In genomic region chrX:153554519-153555167, GRCh38 we compare ENCODE assay signal across 8 cellular contexts. TPM values are rescaled to one million over a fixed set of nuclear protein-coding genes. Genes with fewer than 3 reads are reported as not detected.
DNase-seq lines count a peak whose midpoint lies in the region; ATAC-seq, FAIRE-seq and TF ChIP-seq lines count a peak whose summit lies in the region.

No MANE protein-coding gene starts in this region.

- intact Hi-C loops in Calu3 (cut with micrococcal nuclease; ENCODE audit: unreplicated experiment): loop anchor here (2.0 kb wide), 1 partner anchor 108 kb away; no protein-coding TSS in a partner anchor

- H3K27ac ChIP-seq in RWPE2 (ENCODE audit: poor library complexity, severe bottlenecking) (no peak overlapping the region), parathyroid adenoma (no peak overlapping the region)

- H3K4me2 ChIP-seq in parathyroid adenoma (ENCODE audit: low read length): no peak overlapping the region

- H3K9me3 Mint-ChIP-seq in Calu3 (ENCODE audit: low read depth, unreplicated experiment): no peaks in the 10 kb centered on the region

- DNase-seq in Calu3 (peak; percentile 72), RWPE2 (ENCODE audit: low spot score) (no peak), foreskin melanocyte (peak; percentile 19), urothelium cell line (ENCODE audit: low spot score) (peak; percentile 68)
- DNase-seq in activated effector memory CD4-positive, alpha-beta T cell treated with Interleukin-2 at 50 U/mL for 16 hours: peak; percentile 38

- H3K36me3 Mint-ChIP-seq in Calu3 (ENCODE audit: insufficient read depth, unreplicated experiment): no peaks in the 10 kb centered on the region

- H3K9me3 ChIP-seq in RWPE2 (ENCODE audit: severe bottlenecking) (no peaks in the 10 kb centered on the region), parathyroid adenoma (ENCODE audit: control insufficient read depth, low read length) (no peaks in the 10 kb centered on the region)

- peak; percentile 76 for TF ChIP-seq CTCF in Calu3 (IDR thresholded peaks at IDR 0.05; ENCODE audit: unreplicated experiment)
- peak; percentile 55 for TF ChIP-seq CTCF in RWPE2 (IDR thresholded peaks at IDR 0.05; ENCODE audit: poor library complexity, severe bottlenecking)
- peak; percentile 51 for TF ChIP-seq CTCF in parathyroid adenoma (IDR thresholded peaks at IDR 0.05)

- H3K4me1 ChIP-seq in RWPE2 (ENCODE audit: insufficient read depth, poor library complexity, severe bottlenecking) (no peaks in the 10 kb centered on the region), parathyroid adenoma (no peaks in the 10 kb centered on the region)

- CTCF ChIA-PET in Calu3 (lab: Charles Lee): interaction anchor here (1.0 to 1.2 kb wide), 3 partner anchors 10 to 113 kb away, joined by 4 to 7 read pairs (median 4); no protein-coding TSS in a partner anchor

- H3K4me3 ChIP-seq in RWPE2 (ENCODE audit: severe bottlenecking) (no peak overlapping the region), parathyroid adenoma (ENCODE audit: low read depth, low read length) (no peak overlapping the region)

- no peak overlapping the region for H2AFZ ChIP-seq in parathyroid adenoma

- ATAC-seq in HG02870 (IDR thresholded peaks at IDR 0.05; ENCODE audit: unreplicated experiment) (peak; percentile 54), RWPE2 (ENCODE audit: low read depth) (peak; percentile 73), GM21515 (IDR thresholded peaks at IDR 0.05; ENCODE audit: unreplicated experiment) (no peak)

- no peaks in the 10 kb centered on the region for H3K27me3 ChIP-seq in RWPE2 (ENCODE audit: insufficient read depth, poor library complexity, severe bottlenecking)
- no peaks in the 10 kb centered on the region for H3K27me3 ChIP-seq in parathyroid adenoma (ENCODE audit: control insufficient read depth, insufficient read depth, low read length)

- H3K36me3 ChIP-seq in RWPE2 (ENCODE audit: low read depth) (no peaks in the 10 kb centered on the region), parathyroid adenoma (ENCODE audit: control insufficient read depth, insufficient read depth, low read length) (no peaks in the 10 kb centered on the region)

- no peaks in the 10 kb centered on the region for H3K79me2 ChIP-seq in parathyroid adenoma

- H3K4me3 Mint-ChIP-seq in Calu3 (ENCODE audit: low read depth, unreplicated experiment): no peak overlapping the region

- no peak overlapping the region for H3K9ac ChIP-seq in parathyroid adenoma

- no TSS peak for BruUV-seq in Calu3 (replicated peaks; lab: Mats Ljungman, UMichigan)

- H3K4me1 Mint-ChIP-seq in Calu3 (ENCODE audit: low read depth, unreplicated experiment): no peaks in the 10 kb centered on the region

- H3K27me3 Mint-ChIP-seq in Calu3 (ENCODE audit: unreplicated experiment): peaks cover 98% of the 10 kb centered on the region

- no peak overlapping the region for H3K27ac Mint-ChIP-seq in Calu3 (ENCODE audit: unreplicated experiment)

- FAIRE-seq in urothelium cell line (lab: Jason Lieb, UNC): no peak

RNA-seq across cellular contexts. Expression of gene ATP2B3, which starts 37.2 kb away (rescaled TPM):
- not detected in 2 replicates for total RNA-seq in Calu3 (2022)

RNA-seq across cellular contexts. Expression of gene CCNQ, which starts 44.3 kb away (rescaled TPM):
- total RNA-seq in Calu3 (2022): 17.8 and 18.9 TPM in 2 replicates

RNA-seq across cellular contexts. Expression of gene BGN, which starts 59.9 kb away (rescaled TPM):
- not detected in 2 replicates for total RNA-seq in Calu3 (2022)
